In genomic region chr1:15152318-15153183, GRCh38 we compare ENCODE assay signal across 8 cellular contexts. TPM values are rescaled to one million over a fixed set of nuclear protein-coding genes. Genes with fewer than 3 reads are reported as not detected.
DNase-seq lines count a peak whose midpoint lies in the region; ATAC-seq and TF ChIP-seq lines count a peak whose summit lies in the region.

No MANE protein-coding gene starts in this region.

- no peak overlapping the region for H3K27ac Mint-ChIP-seq in activated naive CD8-positive, alpha-beta T cell treated with anti-CD3 and anti-CD28 coated beads for 36 hours
- peak overlapping the region; percentile 82 to 94 (median 88) for H3K27ac Mint-ChIP-seq in nephron

- peak; percentile 88 for DNase-seq in ACHN
- DNase-seq in NCI-H345 (lab: John Stamatoyannopoulos, UW): peak; percentile 87
- no peak for DNase-seq in activated naive CD8-positive, alpha-beta T cell treated with anti-CD3 and anti-CD28 coated beads for 36 hours
- peak; percentile 56 for DNase-seq in glomerular endothelial cell (ENCODE audit: extremely low read depth, low read depth, low spot score)
- DNase-seq in cortex of kidney (lab: John Stamatoyannopoulos, UW): no peak

- no peaks in the 10 kb centered on the region for H3K36me3 Mint-ChIP-seq in activated naive CD8-positive, alpha-beta T cell treated with anti-CD3 and anti-CD28 coated beads for 36 hours
- no peaks in the 10 kb centered on the region for H3K36me3 Mint-ChIP-seq in nephron (ENCODE audit: low read depth)

- peaks cover 61% of the 10 kb centered on the region for H3K27me3 Mint-ChIP-seq in activated naive CD8-positive, alpha-beta T cell treated with anti-CD3 and anti-CD28 coated beads for 36 hours
- peaks cover 10% of the 10 kb centered on the region for H3K27me3 Mint-ChIP-seq in nephron (ENCODE audit: low read depth)

- no peak for ATAC-seq in HG03571 (IDR thresholded peaks at IDR 0.05; ENCODE audit: unreplicated experiment)

- TF ChIP-seq CTCF in GM12873 (IDR thresholded peaks at IDR 0.05; ENCODE audit: insufficient read depth, low read depth, low read length, missing control alignments) (peak; percentile 17), nephron (IDR thresholded peaks at IDR 0.05; ENCODE audit: unreplicated experiment in 3 of 3) (peak; percentile 61 to 76 (median 64))

- in situ Hi-C loops in ACHN (cut with HindIII; ENCODE audit: low pct_ligation_motif_present, low pct_unique_long_range_greater_than_20kb, low sequenced_read_pairs): no loop called here

- no peaks in the 10 kb centered on the region for H3K9me3 Mint-ChIP-seq in activated naive CD8-positive, alpha-beta T cell treated with anti-CD3 and anti-CD28 coated beads for 36 hours
- H3K9me3 Mint-ChIP-seq in nephron: peaks cover 4% of the 10 kb centered on the region

- peaks cover 20% of the 10 kb centered on the region for H3K4me1 Mint-ChIP-seq in activated naive CD8-positive, alpha-beta T cell treated with anti-CD3 and anti-CD28 coated beads for 36 hours
- H3K4me1 Mint-ChIP-seq in nephron: peaks cover 67% of the 10 kb centered on the region

- H3K4me3 Mint-ChIP-seq in activated naive CD8-positive, alpha-beta T cell treated with anti-CD3 and anti-CD28 coated beads for 36 hours: peak overlapping the region; percentile 58
- H3K4me3 Mint-ChIP-seq in nephron: peak overlapping the region; percentile 95 to 98 (median 97)

RNA-seq across cellular contexts. Expression of gene TMEM51, which starts 1.0 kb away (rescaled TPM):
- total RNA-seq in activated naive CD8-positive, alpha-beta T cell treated with anti-CD3 and anti-CD28 coated beads for 36 hours: not detected
- 36.6 and 46.2 TPM in 2 replicates for total RNA-seq in glomerular endothelial cell

Comparison
In these comparisons a context has a peak if more than half of its experiments do, and no peak if none do; other contexts are left out.
1. DNase-seq: peak in ACHN (single experiment), NCI-H345 (single experiment) and glomerular endothelial cell (single experiment); none in activated naive CD8-positive, alpha-beta T cell treated with anti-CD3 and anti-CD28 coated beads for 36 hours (single experiment) and cortex of kidney (single experiment).
2. RNA of gene TMEM51, which starts 1.0 kb away (total RNA-seq): 36.6 to 46.2 TPM in glomerular endothelial cell; not detected in activated naive CD8-positive, alpha-beta T cell treated with anti-CD3 and anti-CD28 coated beads for 36 hours; every median in the first group is over 10 times any median in the second.